Comparison of ENCODE assay signal across 8 cellular contexts in the genomic region with DNA sequence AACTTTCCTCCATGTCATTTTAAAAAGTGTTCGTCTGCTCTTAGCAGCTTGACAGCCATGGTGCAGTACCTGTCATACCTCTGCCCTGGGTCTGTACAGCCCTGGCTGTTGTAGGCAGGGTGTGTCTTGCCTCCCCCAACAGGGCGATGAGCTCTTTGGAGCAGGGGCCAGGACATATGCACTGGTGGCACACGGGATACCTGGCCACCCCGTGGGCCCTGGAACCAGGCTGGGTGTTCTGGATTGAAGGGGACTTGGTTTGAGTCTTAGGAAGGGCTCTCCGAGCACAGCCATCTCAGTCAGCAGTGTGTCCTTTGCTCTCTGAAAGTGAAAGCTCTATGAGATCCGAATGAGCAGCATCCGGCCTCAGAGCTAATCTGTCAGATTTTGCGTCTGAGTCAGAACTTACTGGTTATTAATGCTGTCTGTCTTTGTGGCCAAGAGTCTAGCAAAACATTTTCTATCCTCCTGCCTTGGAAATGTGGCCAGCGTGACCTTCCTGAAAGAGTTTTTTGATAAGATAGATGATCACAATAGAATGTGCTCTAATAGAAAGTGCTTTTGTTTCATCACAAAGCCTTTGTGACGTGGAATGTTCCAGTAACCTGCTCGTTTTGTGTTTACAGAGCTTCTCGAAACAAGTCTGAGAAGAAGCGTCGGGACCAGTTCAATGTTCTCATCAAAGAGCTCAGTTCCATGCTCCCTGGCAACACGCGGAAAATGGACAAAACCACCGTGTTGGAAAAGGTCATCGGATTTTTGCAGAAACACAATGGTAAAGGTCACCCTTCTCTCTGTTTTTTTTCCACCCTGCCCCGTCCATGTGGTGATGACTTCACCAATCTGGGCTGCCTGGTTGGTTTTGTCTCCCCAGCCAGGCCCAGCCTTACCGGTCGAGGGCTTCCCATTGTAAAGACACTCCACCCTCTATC.
DNase-seq lines count a peak whose midpoint lies in the region; ATAC-seq and TF ChIP-seq lines count a peak whose summit lies in the region.

No MANE protein-coding gene starts in this region.

- peak overlapping the region; percentile 61 to 92 (median 86) for H3K27ac ChIP-seq in heart right ventricle
- peak overlapping the region; percentile 68 to 89 (median 84) for H3K27ac ChIP-seq in spleen
- H3K27ac ChIP-seq in SJCRH30 = no peak overlapping the region
- peak overlapping the region in 2 of 4 donors; percentile 26 to 66 for H3K27ac ChIP-seq in tibial nerve

- WGBS in heart right ventricle, 2 donors = 35 to 44% methylated on average over 21 of the region's 21 CpGs
- WGBS in spleen, 5 donors = 51 to 75% (median 61%) methylated on average over 18 to 21 of the region's 21 CpGs
- 62 to 65% methylated on average over 21 of the region's 21 CpGs for WGBS in tibial nerve, 2 donors

- DNase-seq in GM13977 (ENCODE audit: low spot score) (peak; percentile 56), activated T-helper 1 cell treated with Interleukin-2 at 50 U/mL for 16 hours (ENCODE audit: low read depth) (peak; percentile 4), heart right ventricle (peak in 1 of 2 donors; percentile 43), spleen (no peak), SJCRH30 (no peak), SHP77 (lab: John Stamatoyannopoulos, UW) (no peak), tibial nerve (ENCODE audit: low spot score in 2 of 2) (no peak)

- peaks cover 0 to 43% (median 22%) of the 10 kb centered on the region in 9 donors for H3K4me1 ChIP-seq in heart right ventricle
- peaks cover 0 to 20% (median 3%) of the 10 kb centered on the region in 6 donors for H3K4me1 ChIP-seq in spleen
- H3K4me1 ChIP-seq in SJCRH30 = no peaks in the 10 kb centered on the region
- no peaks in the 10 kb centered on the region for H3K4me1 ChIP-seq in tibial nerve

- H3K36me3 ChIP-seq in heart right ventricle = peaks cover 0 to 24% (median 0%) of the 10 kb centered on the region in 9 donors
- no peaks in the 10 kb centered on the region for H3K36me3 ChIP-seq in spleen
- H3K36me3 ChIP-seq in SJCRH30 = no peaks in the 10 kb centered on the region
- peaks cover 0 to 5% (median 0%) of the 10 kb centered on the region in 3 donors for H3K36me3 ChIP-seq in tibial nerve

- H3K27me3 ChIP-seq in heart right ventricle (no peaks in the 10 kb centered on the region), spleen (replicated peaks in 1 of 7) (no peaks in the 10 kb centered on the region), SJCRH30 (no peaks in the 10 kb centered on the region), tibial nerve (no peaks in the 10 kb centered on the region)

- intact Hi-C loops in heart right ventricle (cut with DNase I) = no loop called here
- intact Hi-C loops in spleen (cut with DNase I; ENCODE audit: low total_unique reads) = no loop called here

- TF ChIP-seq CTCF in GM13977 (IDR thresholded peaks at IDR 0.05; ENCODE audit: extremely low read depth, insufficient read depth, missing control alignments) = no peak
- no peak for TF ChIP-seq CTCF in heart right ventricle (IDR thresholded peaks at IDR 0.05)
- TF ChIP-seq CTCF in spleen (IDR thresholded peaks at IDR 0.05 in 8 of 11, conservative IDR thresholded peaks at IDR 0.05 in 3 of 11) = no peak
- no peak for TF ChIP-seq CTCF in tibial nerve (IDR thresholded peaks at IDR 0.05)

- ATAC-seq in HG02943 (IDR thresholded peaks at IDR 0.05; ENCODE audit: low read depth, unreplicated experiment) (peak; percentile 81), heart right ventricle (peak; percentile 53 to 89 (median 80))

- H3K9me3 ChIP-seq in heart right ventricle (no peaks in the 10 kb centered on the region), spleen (no peaks in the 10 kb centered on the region), SJCRH30 (replicated peaks) (no peaks in the 10 kb centered on the region), tibial nerve (no peaks in the 10 kb centered on the region)

- TF ChIP-seq POLR2A in spleen (IDR thresholded peaks at IDR 0.05) = no peak
- TF ChIP-seq POLR2A in tibial nerve (IDR thresholded peaks at IDR 0.05) = no peak

- peak overlapping the region in 9 of 10 donors; percentile 5 to 40 (median 37) for H3K4me3 ChIP-seq in heart right ventricle
- peak overlapping the region in 2 of 8 donors; percentile 13 to 41 for H3K4me3 ChIP-seq in spleen
- no peak overlapping the region for H3K4me3 ChIP-seq in SJCRH30
- H3K4me3 ChIP-seq in tibial nerve = peak overlapping the region in 1 of 4 donors; percentile 26

- TF ChIP-seq EP300 in tibial nerve (IDR thresholded peaks at IDR 0.05) = no peak

- in situ Hi-C loops in GM13977 (cut with MboI; ENCODE audit: low pct_unique_long_range_greater_than_20kb, low sequenced_read_pairs, unreplicated experiment) = no loop called here

Comparison
In these comparisons a context has a peak if more than half of its experiments do, and no peak if none do; other contexts are left out.
1. DNase-seq: peak in GM13977 (single experiment) and activated T-helper 1 cell treated with Interleukin-2 at 50 U/mL for 16 hours (single experiment); none in spleen (single experiment), SJCRH30 (0 of 2), SHP77 (0 of 2) and tibial nerve (0 of 2).